Comparison of ENCODE assay signal across 13 cellular contexts in genomic region chr2:223585691-223586090, GRCh38. TPM values are rescaled to one million over a fixed set of nuclear protein-coding genes. Genes with fewer than 3 reads are reported as not detected.
DNase-seq lines count a peak whose midpoint lies in the region; ATAC-seq and TF ChIP-seq lines count a peak whose summit lies in the region.
"Had no signal": no experiment of that assay in that cellular context is flagged by ENCODE, and none has a peak within 500 bp of the region (broad histone marks: within the 10 kb centered on the region; RNA-seq: fewer than 3 reads in every experiment).

No MANE protein-coding gene starts in this region.

- no peaks in the 10 kb centered on the region for H3K9me3 ChIP-seq in lower lobe of right lung
- no peaks in the 10 kb centered on the region for H3K9me3 ChIP-seq in suprapubic skin

- H3K4me3 ChIP-seq in lower lobe of right lung (no peak overlapping the region), suprapubic skin (no peak overlapping the region)

- no peaks in the 10 kb centered on the region for H3K27me3 ChIP-seq in lower lobe of right lung (ENCODE audit: low read depth)
- H3K27me3 ChIP-seq in suprapubic skin, result no peaks in the 10 kb centered on the region

- peak; percentile 29 for DNase-seq in EH (ENCODE audit: low read depth)
- peak; percentile 68 for DNase-seq in NCI-H2081 treated with DMSO at 0.1 percent for 48 hours (lab: John Stamatoyannopoulos, UW)
- DNase-seq in lower lobe of right lung, result no peak
- no peak for DNase-seq in suprapubic skin (ENCODE audit: low spot score in 2 of 2)
- no peak for DNase-seq in posterior vena cava (ENCODE audit: low spot score)
- no peak for DNase-seq in epidermal melanocyte (ENCODE audit: insufficient read length, low spot score)
- DNase-seq: activated CD4-positive, alpha-beta T cell treated with anti-CD3 and anti-CD28 coated beads for 48 hours; H7; left ventricle myocardium superior; RPMI8226 had no signal

- H3K36me3 ChIP-seq in lower lobe of right lung (no peaks in the 10 kb centered on the region), suprapubic skin (no peaks in the 10 kb centered on the region)

- TF ChIP-seq EP300 in suprapubic skin (IDR thresholded peaks at IDR 0.05), result no peak

- H3K4me1 ChIP-seq in lower lobe of right lung (no peaks in the 10 kb centered on the region), suprapubic skin (no peaks in the 10 kb centered on the region)

- TF ChIP-seq CTCF in lower lobe of right lung (IDR thresholded peaks at IDR 0.05) (no peak), suprapubic skin (IDR thresholded peaks at IDR 0.05) (no peak)

- TF ChIP-seq POLR2A in suprapubic skin (IDR thresholded peaks at IDR 0.05), result no peak

- WGBS in suprapubic skin, result 41% methylated on average over 4 of the region's 4 CpGs

- peak; percentile 78 for ATAC-seq in SK-N-SH treated with all-trans-retinoic acid at 6 μM for 48 hours
- peak; percentile 30 to 54 for ATAC-seq in lower lobe of right lung
- ATAC-seq in GM21381 (IDR thresholded peaks at IDR 0.05; ENCODE audit: unreplicated experiment), result no peak
- ATAC-seq: left ventricle myocardium superior had no signal

- intact Hi-C loops in lower lobe of right lung (cut with DNase I) (no loop called here), posterior vena cava (cut with DNase I) (no loop called here)

- H3K27ac ChIP-seq in lower lobe of right lung (no peak overlapping the region), suprapubic skin (no peak overlapping the region)
- H3K27ac ChIP-seq: epithelial cell of prostate had no signal

TF ChIP-seq in SK-N-SH treated with all-trans-retinoic acid at 6 μM for 48 hours, 23 proteins besides CTCF, POLR2A, EP300 and RAD21:
- 0 out of 2 replicates have a peak, but pooled peaks have one; percentile 7 for TF ChIP-seq CREB5 (CRISPR knock-in tag; IDR thresholded peaks at IDR 0.05; ENCODE audit: low read depth)
- no peak for TF ChIP-seq POU6F1 (CRISPR knock-in tag; IDR thresholded peaks at IDR 0.05; ENCODE audit: borderline replicate concordance, low read depth)
- TF ChIP-seq CSDC2 (CRISPR knock-in tag; IDR thresholded peaks at IDR 0.05), result no peak
- TF ChIP-seq ISL1 (CRISPR knock-in tag; IDR thresholded peaks at IDR 0.05), result 0 out of 2 replicates have a peak, but pooled peaks have one; percentile 5
- no peak for TF ChIP-seq ESRRG (CRISPR knock-in tag; IDR thresholded peaks at IDR 0.05)
- TF ChIP-seq ZFP30 (CRISPR knock-in tag; IDR thresholded peaks at IDR 0.05), result no peak
- TF ChIP-seq PATZ1 (CRISPR knock-in tag; IDR thresholded peaks at IDR 0.05; ENCODE audit: borderline replicate concordance), result no peak

RNA-seq across cellular contexts. Expression of gene SCG2, which starts 16.5 kb away (rescaled TPM):
- total RNA-seq in lower lobe of right lung (0.71 TPM), suprapubic skin (not detected), posterior vena cava (1 to 10 TPM in 1 of 2 donors, under 1 TPM in 1; 0.90 to 5.4 TPM)
- total RNA-seq: left ventricle myocardium superior had no signal

Comparison
In these comparisons a context has a peak if more than half of its experiments do, and no peak if none do; other contexts are left out.
1. DNase-seq: peak in EH (single experiment) and NCI-H2081 treated with DMSO at 0.1 percent for 48 hours (single experiment); none in lower lobe of right lung (single experiment), suprapubic skin (0 of 2), posterior vena cava (single experiment) and epidermal melanocyte (single experiment).